ENCODE assay signal across 9 cellular contexts in the genomic region with DNA sequence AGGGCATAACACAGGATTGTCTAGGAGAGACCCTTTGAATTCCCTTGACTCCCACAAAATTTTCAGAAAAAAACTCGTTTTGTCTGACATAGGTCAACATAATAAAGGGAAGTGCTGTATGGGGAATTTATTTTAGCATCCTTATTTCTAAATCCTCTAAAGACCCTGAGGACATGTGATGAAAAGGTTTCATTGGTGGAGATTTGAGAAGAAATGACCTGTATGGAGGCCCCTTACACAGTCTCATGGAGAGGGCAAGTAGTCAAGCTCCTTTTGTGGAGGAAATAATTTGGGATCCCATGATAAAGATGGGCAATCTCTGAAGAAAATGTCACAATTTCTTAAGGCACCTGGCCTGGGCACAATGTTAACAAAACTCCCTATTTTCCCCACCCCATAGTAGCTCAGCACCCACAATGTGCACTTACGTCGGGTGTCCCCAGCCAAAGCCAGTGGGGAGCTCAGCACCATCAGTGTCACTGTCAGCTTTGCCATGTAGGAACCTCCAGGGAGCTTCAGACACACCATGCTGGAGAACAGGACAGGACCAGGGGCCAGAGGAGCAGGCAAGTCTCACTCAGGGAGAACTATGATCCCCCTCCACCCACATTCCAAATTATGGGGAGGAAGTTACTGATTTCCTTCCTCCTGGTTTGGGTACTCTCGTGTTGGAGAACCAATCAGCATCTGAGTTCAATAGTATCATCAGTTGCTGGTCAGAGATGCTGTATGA. TPM values are rescaled to one million over a fixed set of nuclear protein-coding genes. Genes with fewer than 3 reads are reported as not detected.
DNase-seq lines count a peak whose midpoint lies in the region; ATAC-seq, FAIRE-seq and TF ChIP-seq lines count a peak whose summit lies in the region.
"Had no signal": no experiment of that assay in that cellular context is flagged by ENCODE, and none has a peak within 500 bp of the region (broad histone marks: within the 10 kb centered on the region; RNA-seq: fewer than 3 reads in every experiment).

A gene (minus strand): TSS at position 591 of the 733 bp plus-strand sequence. CDS start 63 bp downstream, at position 528.

- H3K36me3 ChIP-seq in bronchial epithelial cell (ENCODE audit: control insufficient read depth, insufficient read depth, low read length) (no peaks in the 10 kb centered on the region), neuronal stem cell (replicated peaks in 1 of 2; ENCODE audit: control insufficient read depth in 2 of 2, insufficient read depth in 2 of 2, low read length in 2 of 2) (no peaks in the 10 kb centered on the region)

- H4K91ac ChIP-seq in neuronal stem cell (ENCODE audit: low read depth, low read length, poor library complexity) = no peak within 1 kb of the TSS

- H2AK5ac ChIP-seq in neuronal stem cell (ENCODE audit: low read depth, low read length) = no peak within 1 kb of the TSS

- H3K27me3 ChIP-seq in bronchial epithelial cell (ENCODE audit: control insufficient read depth, insufficient read depth, low read length) = no peaks in the 10 kb centered on the region
- H3K27me3 ChIP-seq in neuronal stem cell (ENCODE audit: control insufficient read depth in 3 of 3, insufficient read depth in 3 of 3, low read depth in 1 of 3, low read length in 3 of 3) = no peaks in the 10 kb centered on the region

- TF ChIP-seq CTCF in bronchial epithelial cell (IDR thresholded peaks at IDR 0.05; ENCODE audit: insufficient read depth, low read length, severe bottlenecking) = no peak

- H3K27ac ChIP-seq in neuronal stem cell (replicated peaks; ENCODE audit: low read length) = no peak within 1 kb of the TSS

- ATAC-seq in GM19035 (IDR thresholded peaks at IDR 0.05; ENCODE audit: unreplicated experiment) (peak; percentile 50), HG03571 (IDR thresholded peaks at IDR 0.05; ENCODE audit: unreplicated experiment) (peak; percentile 64)

- no peak within 1 kb of the TSS for H3K18ac ChIP-seq in neuronal stem cell (ENCODE audit: low read length)

- no peak within 1 kb of the TSS for H2AFZ ChIP-seq in neuronal stem cell (ENCODE audit: low read length)

- no peaks in the 10 kb centered on the region for H3K4me1 ChIP-seq in neuronal stem cell (ENCODE audit: control insufficient read depth in 2 of 2, insufficient read depth in 1 of 2, low read depth in 1 of 2, low read length in 2 of 2)

- DNase-seq in bronchial epithelial cell (ENCODE audit: low read depth) (peak; percentile 26), renal cortical epithelial cell (ENCODE audit: low read depth) (peak; percentile 18), neuronal stem cell (ENCODE audit: low spot score) (no peak), HTR-8/SVneo (ENCODE audit: insufficient read length, low spot score) (no peak), LoVo (ENCODE audit: low spot score) (no peak)
- no peak for DNase-seq in stimulated activated CD4-positive, alpha-beta T cell treated with anti-CD3 and anti-CD28 coated beads, Interleukin-4, amount 100 ng/mL, for 4 hours

- H3K79me1 ChIP-seq in neuronal stem cell (ENCODE audit: low read depth, low read length) = no peaks in the 10 kb centered on the region

- H3K14ac ChIP-seq in neuronal stem cell (ENCODE audit: low read length) = no peak within 1 kb of the TSS

- H2BK12ac ChIP-seq in neuronal stem cell (ENCODE audit: low read length) = no peak within 1 kb of the TSS

- H3K23ac ChIP-seq in neuronal stem cell (ENCODE audit: low read depth, low read length, poor library complexity) = no peak within 1 kb of the TSS

- no peak within 1 kb of the TSS for H3K4me3 ChIP-seq in bronchial epithelial cell (ENCODE audit: low read depth, low read length)
- H3K4me3 ChIP-seq in neuronal stem cell (ENCODE audit: low read length in 2 of 2) = no peak within 1 kb of the TSS

- H2BK5ac ChIP-seq in neuronal stem cell (ENCODE audit: low read length) = no peak within 1 kb of the TSS

- H3K9me3 ChIP-seq in neuronal stem cell (replicated peaks in 1 of 2; ENCODE audit: control insufficient read depth in 2 of 2, insufficient read depth in 1 of 2, low read depth in 1 of 2, low read length in 2 of 2) = no peaks in the 10 kb centered on the region

- H3K4me2 ChIP-seq in neuronal stem cell (ENCODE audit: insufficient read depth, low read length, poor library complexity, severe bottlenecking) = no peak within 1 kb of the TSS

- H3K4ac ChIP-seq in neuronal stem cell (ENCODE audit: low read length) = no peak within 1 kb of the TSS

- H4K8ac ChIP-seq in neuronal stem cell (ENCODE audit: low read depth, low read length) = no peak within 1 kb of the TSS

- H2BK15ac ChIP-seq in neuronal stem cell (ENCODE audit: low read length) = no peak within 1 kb of the TSS

- WGBS in neuronal stem cell (ENCODE audit: extremely low coverage in 2 of 2, insufficient read length in 2 of 2, insufficient replicate concordance in 1 of 2), 2 donors = no CpG with 5 or more reads among the region's 4 CpGs

- H2BK120ac ChIP-seq in neuronal stem cell (ENCODE audit: low read depth, low read length) = no peak within 1 kb of the TSS

- FAIRE-seq in bronchial epithelial cell (lab: Jason Lieb, UNC) (no peak), HTR-8/SVneo (lab: Jason Lieb, UNC) (no peak)

- H3K9ac ChIP-seq in neuronal stem cell (ENCODE audit: low read depth, low read length, poor library complexity) = no peak within 1 kb of the TSS

RNA-seq across cellular contexts. Expression of the gene that starts here (rescaled TPM):
- total RNA-seq in bronchial epithelial cell (not detected in 2 replicates), renal cortical epithelial cell (0.20 and 0.87 TPM in 2 replicates)
- polyA plus RNA-seq in neuronal stem cell (2013, experiment 1 of 2) = 0.07 TPM
- 0.07 TPM for polyA plus RNA-seq in neuronal stem cell (2013, experiment 2 of 2)
- total RNA-seq: NCI-H460 had no signal

Comparison
In these comparisons a context has a peak if more than half of its experiments do, and no peak if none do; other contexts are left out.
1. Peak in DNase-seq in bronchial epithelial cell; RNA of the gene not detected or under 1 TPM.
2. Peak in DNase-seq in renal cortical epithelial cell; RNA of the gene not detected or under 1 TPM.